2 cellular contexts compared by ENCODE assay signal in the genomic region with DNA sequence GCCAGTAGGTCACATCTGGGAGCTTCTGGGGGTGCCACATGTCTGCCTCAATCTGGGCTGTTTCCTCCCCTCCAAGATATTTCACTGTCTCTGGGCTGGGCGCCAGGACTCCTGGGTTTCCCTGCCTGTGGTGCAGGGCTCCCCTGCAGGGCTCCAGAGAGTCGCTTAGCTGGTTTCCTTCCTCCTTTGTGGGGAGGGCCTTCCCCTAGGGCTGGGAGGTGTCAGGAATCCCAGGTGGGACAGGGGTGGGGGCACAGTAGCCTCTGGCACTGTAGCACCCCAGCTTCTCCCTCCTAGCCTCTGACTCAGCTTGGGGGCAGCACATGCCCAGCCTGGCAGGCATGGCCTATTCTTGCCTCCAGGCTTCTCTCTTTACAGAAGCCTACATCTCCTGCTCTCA.
TF ChIP-seq lines count a peak whose summit lies in the region.

No MANE protein-coding gene starts in this region.

TF ChIP-seq in HEK293, 187 proteins besides CTCF, POLR2A, EP300 and RAD21 (continued from another document and continues in another):
- TF ChIP-seq, protein P1, sequence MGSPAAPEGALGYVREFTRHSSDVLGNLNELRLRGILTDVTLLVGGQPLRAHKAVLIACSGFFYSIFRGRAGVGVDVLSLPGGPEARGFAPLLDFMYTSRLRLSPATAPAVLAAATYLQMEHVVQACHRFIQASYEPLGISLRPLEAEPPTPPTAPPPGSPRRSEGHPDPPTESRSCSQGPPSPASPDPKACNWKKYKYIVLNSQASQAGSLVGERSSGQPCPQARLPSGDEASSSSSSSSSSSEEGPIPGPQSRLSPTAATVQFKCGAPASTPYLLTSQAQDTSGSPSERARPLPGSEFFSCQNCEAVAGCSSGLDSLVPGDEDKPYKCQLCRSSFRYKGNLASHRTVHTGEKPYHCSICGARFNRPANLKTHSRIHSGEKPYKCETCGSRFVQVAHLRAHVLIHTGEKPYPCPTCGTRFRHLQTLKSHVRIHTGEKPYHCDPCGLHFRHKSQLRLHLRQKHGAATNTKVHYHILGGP (tag by site-specific recombination; IDR thresholded peaks at IDR 0.05) = no peak
- no peak for TF ChIP-seq ZNF223 (tag by site-specific recombination; IDR thresholded peaks at IDR 0.05)
- TF ChIP-seq, protein P2, sequence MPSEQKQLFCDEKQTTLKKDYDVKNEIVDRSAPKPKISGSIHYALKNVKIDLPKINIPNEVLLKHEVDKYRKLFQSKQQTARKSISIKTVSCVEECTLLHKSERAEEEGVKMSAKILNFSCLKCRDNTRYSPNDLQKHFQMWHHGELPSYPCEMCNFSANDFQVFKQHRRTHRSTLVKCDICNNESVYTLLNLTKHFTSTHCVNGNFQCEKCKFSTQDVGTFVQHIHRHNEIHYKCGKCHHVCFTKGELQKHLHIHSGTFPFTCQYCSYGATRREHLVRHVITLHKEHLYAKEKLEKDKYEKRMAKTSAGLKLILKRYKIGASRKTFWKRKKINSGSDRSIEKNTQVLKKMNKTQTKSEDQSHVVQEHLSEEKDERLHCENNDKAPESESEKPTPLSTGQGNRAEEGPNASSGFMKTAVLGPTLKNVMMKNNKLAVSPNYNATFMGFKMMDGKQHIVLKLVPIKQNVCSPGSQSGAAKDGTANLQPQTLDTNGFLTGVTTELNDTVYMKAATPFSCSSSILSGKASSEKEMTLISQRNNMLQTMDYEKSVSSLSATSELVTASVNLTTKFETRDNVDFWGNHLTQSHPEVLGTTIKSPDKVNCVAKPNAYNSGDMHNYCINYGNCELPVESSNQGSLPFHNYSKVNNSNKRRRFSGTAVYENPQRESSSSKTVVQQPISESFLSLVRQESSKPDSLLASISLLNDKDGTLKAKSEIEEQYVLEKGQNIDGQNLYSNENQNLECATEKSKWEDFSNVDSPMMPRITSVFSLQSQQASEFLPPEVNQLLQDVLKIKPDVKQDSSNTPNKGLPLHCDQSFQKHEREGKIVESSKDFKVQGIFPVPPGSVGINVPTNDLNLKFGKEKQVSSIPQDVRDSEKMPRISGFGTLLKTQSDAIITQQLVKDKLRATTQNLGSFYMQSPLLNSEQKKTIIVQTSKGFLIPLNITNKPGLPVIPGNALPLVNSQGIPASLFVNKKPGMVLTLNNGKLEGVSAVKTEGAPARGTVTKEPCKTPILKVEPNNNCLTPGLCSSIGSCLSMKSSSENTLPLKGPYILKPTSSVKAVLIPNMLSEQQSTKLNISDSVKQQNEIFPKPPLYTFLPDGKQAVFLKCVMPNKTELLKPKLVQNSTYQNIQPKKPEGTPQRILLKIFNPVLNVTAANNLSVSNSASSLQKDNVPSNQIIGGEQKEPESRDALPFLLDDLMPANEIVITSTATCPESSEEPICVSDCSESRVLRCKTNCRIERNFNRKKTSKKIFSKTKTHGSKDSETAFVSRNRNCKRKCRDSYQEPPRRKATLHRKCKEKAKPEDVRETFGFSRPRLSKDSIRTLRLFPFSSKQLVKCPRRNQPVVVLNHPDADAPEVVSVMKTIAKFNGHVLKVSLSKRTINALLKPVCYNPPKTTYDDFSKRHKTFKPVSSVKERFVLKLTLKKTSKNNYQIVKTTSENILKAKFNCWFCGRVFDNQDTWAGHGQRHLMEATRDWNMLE (tag by site-specific recombination; conservative IDR thresholded peaks at IDR 0.05; ENCODE audit: low read depth) = no peak
- TF ChIP-seq OVOL3 (tag by site-specific recombination; IDR thresholded peaks at IDR 0.05) = no peak
- TF ChIP-seq, protein P3, sequence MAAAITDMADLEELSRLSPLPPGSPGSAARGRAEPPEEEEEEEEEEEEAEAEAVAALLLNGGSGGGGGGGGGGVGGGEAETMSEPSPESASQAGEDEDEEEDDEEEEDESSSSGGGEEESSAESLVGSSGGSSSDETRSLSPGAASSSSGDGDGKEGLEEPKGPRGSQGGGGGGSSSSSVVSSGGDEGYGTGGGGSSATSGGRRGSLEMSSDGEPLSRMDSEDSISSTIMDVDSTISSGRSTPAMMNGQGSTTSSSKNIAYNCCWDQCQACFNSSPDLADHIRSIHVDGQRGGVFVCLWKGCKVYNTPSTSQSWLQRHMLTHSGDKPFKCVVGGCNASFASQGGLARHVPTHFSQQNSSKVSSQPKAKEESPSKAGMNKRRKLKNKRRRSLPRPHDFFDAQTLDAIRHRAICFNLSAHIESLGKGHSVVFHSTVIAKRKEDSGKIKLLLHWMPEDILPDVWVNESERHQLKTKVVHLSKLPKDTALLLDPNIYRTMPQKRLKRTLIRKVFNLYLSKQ (tag by site-specific recombination; IDR thresholded peaks at IDR 0.05; ENCODE audit: borderline replicate concordance) = no peak
- TF ChIP-seq ZBTB8A (tag by site-specific recombination; IDR thresholded peaks at IDR 0.05) = 0 out of 2 replicates have a peak, but pooled peaks have one; percentile 25
- no peak for TF ChIP-seq ZNF221 (tag by site-specific recombination; IDR thresholded peaks at IDR 0.05; ENCODE audit: borderline replicate concordance)
- TF ChIP-seq ZNF423 (tag by site-specific recombination; IDR thresholded peaks at IDR 0.05) = peak; percentile 52; the same call in 1 of the 2 replicates
- TF ChIP-seq, protein P4, sequence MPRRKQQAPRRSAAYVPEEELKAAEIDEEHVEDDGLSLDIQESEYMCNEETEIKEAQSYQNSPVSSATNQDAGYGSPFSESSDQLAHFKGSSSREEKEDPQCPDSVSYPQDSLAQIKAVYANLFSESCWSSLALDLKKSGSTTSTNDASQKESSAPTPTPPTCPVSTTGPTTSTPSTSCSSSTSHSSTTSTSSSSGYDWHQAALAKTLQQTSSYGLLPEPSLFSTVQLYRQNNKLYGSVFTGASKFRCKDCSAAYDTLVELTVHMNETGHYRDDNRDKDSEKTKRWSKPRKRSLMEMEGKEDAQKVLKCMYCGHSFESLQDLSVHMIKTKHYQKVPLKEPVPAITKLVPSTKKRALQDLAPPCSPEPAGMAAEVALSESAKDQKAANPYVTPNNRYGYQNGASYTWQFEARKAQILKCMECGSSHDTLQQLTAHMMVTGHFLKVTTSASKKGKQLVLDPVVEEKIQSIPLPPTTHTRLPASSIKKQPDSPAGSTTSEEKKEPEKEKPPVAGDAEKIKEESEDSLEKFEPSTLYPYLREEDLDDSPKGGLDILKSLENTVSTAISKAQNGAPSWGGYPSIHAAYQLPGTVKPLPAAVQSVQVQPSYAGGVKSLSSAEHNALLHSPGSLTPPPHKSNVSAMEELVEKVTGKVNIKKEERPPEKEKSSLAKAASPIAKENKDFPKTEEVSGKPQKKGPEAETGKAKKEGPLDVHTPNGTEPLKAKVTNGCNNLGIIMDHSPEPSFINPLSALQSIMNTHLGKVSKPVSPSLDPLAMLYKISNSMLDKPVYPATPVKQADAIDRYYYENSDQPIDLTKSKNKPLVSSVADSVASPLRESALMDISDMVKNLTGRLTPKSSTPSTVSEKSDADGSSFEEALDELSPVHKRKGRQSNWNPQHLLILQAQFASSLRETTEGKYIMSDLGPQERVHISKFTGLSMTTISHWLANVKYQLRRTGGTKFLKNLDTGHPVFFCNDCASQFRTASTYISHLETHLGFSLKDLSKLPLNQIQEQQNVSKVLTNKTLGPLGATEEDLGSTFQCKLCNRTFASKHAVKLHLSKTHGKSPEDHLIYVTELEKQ (tag by site-specific recombination; IDR thresholded peaks at IDR 0.05; ENCODE audit: borderline replicate concordance) = no peak
- TF ChIP-seq ZNF521 (tag by site-specific recombination; IDR thresholded peaks at IDR 0.05) = no peak
- TF ChIP-seq IKZF3 (tag by site-specific recombination; IDR thresholded peaks at IDR 0.05) = 0 out of 2 replicates have a peak, but pooled peaks have one; percentile 27
- TF ChIP-seq TCF7L2 (IDR thresholded peaks at IDR 0.05; ENCODE audit: borderline replicate concordance, low read depth, low read length) = no peak
- no peak for TF ChIP-seq ZNF830 (tag by site-specific recombination; IDR thresholded peaks at IDR 0.05; ENCODE audit: low read depth)
- TF ChIP-seq ZNF169 (tag by site-specific recombination; IDR thresholded peaks at IDR 0.05) = no peak

TF ChIP-seq in SK-N-SH, 30 proteins besides CTCF, POLR2A, EP300 and RAD21 (continued from another document and continues in another):
- TF ChIP-seq, protein P5, sequence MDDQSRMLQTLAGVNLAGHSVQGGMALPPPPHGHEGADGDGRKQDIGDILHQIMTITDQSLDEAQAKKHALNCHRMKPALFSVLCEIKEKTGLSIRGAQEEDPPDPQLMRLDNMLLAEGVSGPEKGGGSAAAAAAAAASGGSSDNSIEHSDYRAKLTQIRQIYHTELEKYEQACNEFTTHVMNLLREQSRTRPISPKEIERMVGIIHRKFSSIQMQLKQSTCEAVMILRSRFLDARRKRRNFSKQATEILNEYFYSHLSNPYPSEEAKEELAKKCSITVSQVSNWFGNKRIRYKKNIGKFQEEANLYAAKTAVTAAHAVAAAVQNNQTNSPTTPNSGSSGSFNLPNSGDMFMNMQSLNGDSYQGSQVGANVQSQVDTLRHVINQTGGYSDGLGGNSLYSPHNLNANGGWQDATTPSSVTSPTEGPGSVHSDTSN (IDR thresholded peaks at IDR 0.05) = peak; percentile 36; the same call in 1 of the 2 replicates
- TF ChIP-seq FOXJ3 (CRISPR knock-in tag; IDR thresholded peaks at IDR 0.05) = no peak
- TF ChIP-seq TAF1 (IDR thresholded peaks at IDR 0.05; ENCODE audit: borderline replicate concordance, low read depth, low read length) = no peak
- no peak for TF ChIP-seq RFX5 (IDR thresholded peaks at IDR 0.05; ENCODE audit: low read length)
- no peak for TF ChIP-seq FOXM1 (IDR thresholded peaks at IDR 0.05; ENCODE audit: low read depth)
- TF ChIP-seq, protein P6, sequence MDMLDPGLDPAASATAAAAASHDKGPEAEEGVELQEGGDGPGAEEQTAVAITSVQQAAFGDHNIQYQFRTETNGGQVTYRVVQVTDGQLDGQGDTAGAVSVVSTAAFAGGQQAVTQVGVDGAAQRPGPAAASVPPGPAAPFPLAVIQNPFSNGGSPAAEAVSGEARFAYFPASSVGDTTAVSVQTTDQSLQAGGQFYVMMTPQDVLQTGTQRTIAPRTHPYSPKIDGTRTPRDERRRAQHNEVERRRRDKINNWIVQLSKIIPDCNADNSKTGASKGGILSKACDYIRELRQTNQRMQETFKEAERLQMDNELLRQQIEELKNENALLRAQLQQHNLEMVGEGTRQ (IDR thresholded peaks at IDR 0.05; ENCODE audit: borderline replicate concordance, low read depth, low read length) = no peak
- TF ChIP-seq, protein P7, sequence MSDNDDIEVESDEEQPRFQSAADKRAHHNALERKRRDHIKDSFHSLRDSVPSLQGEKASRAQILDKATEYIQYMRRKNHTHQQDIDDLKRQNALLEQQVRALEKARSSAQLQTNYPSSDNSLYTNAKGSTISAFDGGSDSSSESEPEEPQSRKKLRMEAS (IDR thresholded peaks at IDR 0.05; ENCODE audit: low read depth) = 0 out of 2 replicates have a peak, but pooled peaks have one; percentile 33
- TF ChIP-seq GABPA (IDR thresholded peaks at IDR 0.05; ENCODE audit: low read depth) = no peak
- TF ChIP-seq, protein P8, sequence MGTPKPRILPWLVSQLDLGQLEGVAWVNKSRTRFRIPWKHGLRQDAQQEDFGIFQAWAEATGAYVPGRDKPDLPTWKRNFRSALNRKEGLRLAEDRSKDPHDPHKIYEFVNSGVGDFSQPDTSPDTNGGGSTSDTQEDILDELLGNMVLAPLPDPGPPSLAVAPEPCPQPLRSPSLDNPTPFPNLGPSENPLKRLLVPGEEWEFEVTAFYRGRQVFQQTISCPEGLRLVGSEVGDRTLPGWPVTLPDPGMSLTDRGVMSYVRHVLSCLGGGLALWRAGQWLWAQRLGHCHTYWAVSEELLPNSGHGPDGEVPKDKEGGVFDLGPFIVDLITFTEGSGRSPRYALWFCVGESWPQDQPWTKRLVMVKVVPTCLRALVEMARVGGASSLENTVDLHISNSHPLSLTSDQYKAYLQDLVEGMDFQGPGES (IDR thresholded peaks at IDR 0.05; ENCODE audit: low read depth, low read length) = no peak
- no peak for TF ChIP-seq GATA2 (CRISPR knock-in tag; IDR thresholded peaks at IDR 0.05)
- no peak for TF ChIP-seq EZH2phosphoT487 (IDR thresholded peaks at IDR 0.05; ENCODE audit: borderline replicate concordance, low read depth)
- TF ChIP-seq ELF1 (IDR thresholded peaks at IDR 0.05) = no peak
- TF ChIP-seq, protein P9, sequence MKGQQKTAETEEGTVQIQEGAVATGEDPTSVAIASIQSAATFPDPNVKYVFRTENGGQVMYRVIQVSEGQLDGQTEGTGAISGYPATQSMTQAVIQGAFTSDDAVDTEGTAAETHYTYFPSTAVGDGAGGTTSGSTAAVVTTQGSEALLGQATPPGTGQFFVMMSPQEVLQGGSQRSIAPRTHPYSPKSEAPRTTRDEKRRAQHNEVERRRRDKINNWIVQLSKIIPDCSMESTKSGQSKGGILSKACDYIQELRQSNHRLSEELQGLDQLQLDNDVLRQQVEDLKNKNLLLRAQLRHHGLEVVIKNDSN (IDR thresholded peaks at IDR 0.05; ENCODE audit: borderline replicate concordance, low read depth) = no peak; the same call in none of the 2 replicates
- no peak for TF ChIP-seq NRF1 (IDR thresholded peaks at IDR 0.05; ENCODE audit: low read depth, low read length)
- no peak for TF ChIP-seq YY1 (IDR thresholded peaks at IDR 0.05; ENCODE audit: low read depth)
- TF ChIP-seq FOSL2 (IDR thresholded peaks at IDR 0.05; ENCODE audit: borderline replicate concordance, low read depth) = no peak; the same call in none of the 2 replicates
- TF ChIP-seq, protein P10, sequence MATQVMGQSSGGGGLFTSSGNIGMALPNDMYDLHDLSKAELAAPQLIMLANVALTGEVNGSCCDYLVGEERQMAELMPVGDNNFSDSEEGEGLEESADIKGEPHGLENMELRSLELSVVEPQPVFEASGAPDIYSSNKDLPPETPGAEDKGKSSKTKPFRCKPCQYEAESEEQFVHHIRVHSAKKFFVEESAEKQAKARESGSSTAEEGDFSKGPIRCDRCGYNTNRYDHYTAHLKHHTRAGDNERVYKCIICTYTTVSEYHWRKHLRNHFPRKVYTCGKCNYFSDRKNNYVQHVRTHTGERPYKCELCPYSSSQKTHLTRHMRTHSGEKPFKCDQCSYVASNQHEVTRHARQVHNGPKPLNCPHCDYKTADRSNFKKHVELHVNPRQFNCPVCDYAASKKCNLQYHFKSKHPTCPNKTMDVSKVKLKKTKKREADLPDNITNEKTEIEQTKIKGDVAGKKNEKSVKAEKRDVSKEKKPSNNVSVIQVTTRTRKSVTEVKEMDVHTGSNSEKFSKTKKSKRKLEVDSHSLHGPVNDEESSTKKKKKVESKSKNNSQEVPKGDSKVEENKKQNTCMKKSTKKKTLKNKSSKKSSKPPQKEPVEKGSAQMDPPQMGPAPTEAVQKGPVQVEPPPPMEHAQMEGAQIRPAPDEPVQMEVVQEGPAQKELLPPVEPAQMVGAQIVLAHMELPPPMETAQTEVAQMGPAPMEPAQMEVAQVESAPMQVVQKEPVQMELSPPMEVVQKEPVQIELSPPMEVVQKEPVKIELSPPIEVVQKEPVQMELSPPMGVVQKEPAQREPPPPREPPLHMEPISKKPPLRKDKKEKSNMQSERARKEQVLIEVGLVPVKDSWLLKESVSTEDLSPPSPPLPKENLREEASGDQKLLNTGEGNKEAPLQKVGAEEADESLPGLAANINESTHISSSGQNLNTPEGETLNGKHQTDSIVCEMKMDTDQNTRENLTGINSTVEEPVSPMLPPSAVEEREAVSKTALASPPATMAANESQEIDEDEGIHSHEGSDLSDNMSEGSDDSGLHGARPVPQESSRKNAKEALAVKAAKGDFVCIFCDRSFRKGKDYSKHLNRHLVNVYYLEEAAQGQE (IDR thresholded peaks at IDR 0.05; ENCODE audit: low read depth, low read length) = no peak
- TF ChIP-seq, protein P11, sequence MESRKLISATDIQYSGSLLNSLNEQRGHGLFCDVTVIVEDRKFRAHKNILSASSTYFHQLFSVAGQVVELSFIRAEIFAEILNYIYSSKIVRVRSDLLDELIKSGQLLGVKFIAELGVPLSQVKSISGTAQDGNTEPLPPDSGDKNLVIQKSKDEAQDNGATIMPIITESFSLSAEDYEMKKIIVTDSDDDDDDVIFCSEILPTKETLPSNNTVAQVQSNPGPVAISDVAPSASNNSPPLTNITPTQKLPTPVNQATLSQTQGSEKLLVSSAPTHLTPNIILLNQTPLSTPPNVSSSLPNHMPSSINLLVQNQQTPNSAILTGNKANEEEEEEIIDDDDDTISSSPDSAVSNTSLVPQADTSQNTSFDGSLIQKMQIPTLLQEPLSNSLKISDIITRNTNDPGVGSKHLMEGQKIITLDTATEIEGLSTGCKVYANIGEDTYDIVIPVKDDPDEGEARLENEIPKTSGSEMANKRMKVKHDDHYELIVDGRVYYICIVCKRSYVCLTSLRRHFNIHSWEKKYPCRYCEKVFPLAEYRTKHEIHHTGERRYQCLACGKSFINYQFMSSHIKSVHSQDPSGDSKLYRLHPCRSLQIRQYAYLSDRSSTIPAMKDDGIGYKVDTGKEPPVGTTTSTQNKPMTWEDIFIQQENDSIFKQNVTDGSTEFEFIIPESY (IDR thresholded peaks at IDR 0.05; ENCODE audit: borderline replicate concordance, low read depth) = no peak
- TF ChIP-seq JUND (IDR thresholded peaks at IDR 0.05) = peak; percentile 37
